Comparison of ENCODE assay signal across 8 cellular contexts in the genomic region with DNA sequence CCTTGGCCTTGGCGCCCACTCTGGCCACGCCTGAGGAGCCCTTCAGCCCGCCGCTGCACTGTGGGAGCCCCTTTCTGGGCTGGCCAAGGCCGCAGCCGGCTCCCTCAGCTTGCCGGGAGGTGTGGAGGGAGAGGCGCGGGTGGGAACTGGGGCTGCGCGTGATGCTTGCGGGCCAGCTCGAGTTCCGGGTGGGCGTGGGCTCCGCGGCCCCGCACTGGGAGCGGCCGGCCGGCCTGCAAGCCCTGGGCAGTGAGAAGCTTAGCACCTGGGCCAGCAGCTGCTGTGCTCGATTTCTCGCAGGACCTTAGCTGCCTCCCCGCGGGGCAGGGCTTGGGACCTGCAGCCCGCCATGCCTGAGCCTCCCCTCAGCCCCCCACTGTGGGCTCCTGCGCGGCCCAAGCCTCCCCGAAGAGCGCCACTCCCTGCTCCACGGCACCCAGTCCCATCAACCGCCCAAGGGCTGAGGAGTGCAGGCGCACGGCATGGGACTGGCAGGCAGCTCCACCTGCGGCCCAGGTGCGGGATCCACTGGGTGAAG. TPM values are rescaled to one million over a fixed set of nuclear protein-coding genes. Genes with fewer than 3 reads are reported as not detected.
A peak's percentile ranks its signal among the peaks of the same experiment; 100 is the strongest.
DNase-seq lines count a peak whose midpoint lies in the region; ATAC-seq, FAIRE-seq and TF ChIP-seq lines count a peak whose summit lies in the region.
"Not testable (repeated sequence)": the region's sequence is repeated elsewhere in the genome, so short reads cannot be mapped to it uniquely, and the experiment has no call there.

No MANE protein-coding gene starts in this region.

- not testable (repeated sequence) for H2BK12ac ChIP-seq in trophoblast cell (ENCODE audit: low read length)

- peak overlapping the region; percentile 57 for H3K4ac ChIP-seq in trophoblast cell (ENCODE audit: low read depth, low read length)

- H2AK5ac ChIP-seq in trophoblast cell (ENCODE audit: low read length) = not testable (repeated sequence)

- not testable (repeated sequence) for TF ChIP-seq RAD21 in GM12878 (IDR thresholded peaks at IDR 0.05; ENCODE audit: insufficient read depth, low read depth, low read length); HepG2 (CRISPR knock-in tag; IDR thresholded peaks at IDR 0.05)

- RAD21 ChIA-PET in GM12878 (lab: Charles Lee; ENCODE audit: unreplicated experiment) = interaction anchor here (0.7 to 1.4 kb wide), 2 partner anchors 14 to 18 kb away, joined by 3 read pairs; no protein-coding TSS in a partner anchor

- H4K20me1 ChIP-seq in DND-41 (ENCODE audit: insufficient read depth, low read length) = peaks cover 15% of the 10 kb centered on the region; the same call in 1 of the 2 replicates
- peaks cover 52% of the 10 kb centered on the region for H4K20me1 ChIP-seq in Loucy (ENCODE audit: insufficient read depth, low read length, poor library complexity, severe bottlenecking)
- H4K20me1 ChIP-seq in GM12878 (ENCODE audit: control insufficient read depth, insufficient read depth); HepG2 (ENCODE audit: insufficient read depth, low read length): not testable (repeated sequence)

- not testable (repeated sequence) for H2BK5ac ChIP-seq in trophoblast cell (ENCODE audit: low read depth, low read length, poor library complexity)

- ATAC-seq in DND-41 (ENCODE audit: insufficient read depth, low read depth) (0 out of 3 replicates have a peak, but pooled peaks have one; percentile 4), HepG2 (peak; percentile 38; the same call in 2 of the 3 replicates)
- ATAC-seq in activated CD8-positive, alpha-beta T cell treated with anti-CD3 and anti-CD28 coated beads, Interleukin-2, amount 10 ng/mL, durations not matched to agents 7 days and 5 days = peak; percentile 11
- not testable (repeated sequence) for ATAC-seq in GM12878; effector memory CD8-positive, alpha-beta T cell (replicated peaks)

- not testable (repeated sequence) for BruUV-seq in GM12878 (replicated peaks; lab: Mats Ljungman, UMichigan); HepG2 (replicated peaks; lab: Mats Ljungman, UMichigan)

- FAIRE-seq in GM12878 (lab: Jason Lieb, UNC); HepG2 (lab: Jason Lieb, UNC): not testable (repeated sequence)

- TF ChIP-seq POLR2A in GM12878 (IDR thresholded peaks at IDR 0.05; ENCODE audit: low read depth, low read length); HepG2 (IDR thresholded peaks at IDR 0.05; ENCODE audit: insufficient read depth in 1 of 2, low read depth in 2 of 2, low read length in 2 of 2): not testable (repeated sequence)

- H3K27me3 Mint-ChIP-seq in activated CD8-positive, alpha-beta T cell treated with anti-CD3 and anti-CD28 coated beads, Interleukin-2, amount 10 ng/mL, durations not matched to agents 7 days and 5 days (ENCODE audit: low read depth); effector memory CD8-positive, alpha-beta T cell; stimulated activated naive CD8-positive, alpha-beta T cell treated with anti-CD3 and anti-CD28 coated beads, Interleukin-15, Interleukin-2, amounts not matched to agents 100 ng/mL and 50 ng/mL, for 24 hours: not testable (repeated sequence)

- H3K14ac ChIP-seq in trophoblast cell (ENCODE audit: low read length) = not testable (repeated sequence)

- 98% methylated on average over 32 of the region's 36 CpGs for WGBS in GM12878 (ENCODE audit: insufficient coverage, insufficient replicate concordance, low lambda C conversion rate, missing lambda C conversion rate)
- 93% methylated on average over 15 of the region's 36 CpGs for WGBS in HepG2 (ENCODE audit: low lambda C conversion rate)
- no CpG with 5 or more reads among the region's 36 CpGs for WGBS in trophoblast cell (ENCODE audit: extremely low coverage, insufficient coverage, insufficient read length)

- H3K4me3 ChIP-seq in DND-41 (ENCODE audit: low read depth in 1 of 2, low read length in 2 of 2) (peak overlapping the region in 1 of 2 experiments; percentile 48; a peak in 2 of 4 replicates), Loucy (ENCODE audit: low read length, poor library complexity, severe bottlenecking) (peak overlapping the region; percentile 84)
- not testable (repeated sequence) for H3K4me3 ChIP-seq in GM12878; HepG2 (replicated peaks in 1 of 3; ENCODE audit: insufficient read depth in 1 of 3, low read depth in 2 of 3, low read length in 3 of 3); trophoblast cell (ENCODE audit: low read depth, low read length)

- H3K79me2 ChIP-seq in DND-41 (ENCODE audit: insufficient read depth, low read length) (peaks cover 97% of the 10 kb centered on the region), Loucy (ENCODE audit: insufficient read depth, low read length) (peaks cover 90% of the 10 kb centered on the region), GM12878 (ENCODE audit: control insufficient read depth, insufficient read depth, low read length) (peaks cover 86% of the 10 kb centered on the region), HepG2 (ENCODE audit: insufficient read depth, low read length) (peaks cover 88% of the 10 kb centered on the region)
- H3K79me2 ChIP-seq in trophoblast cell (ENCODE audit: control insufficient read depth, insufficient read depth, low read length, poor library complexity) = not testable (repeated sequence)

- not testable (repeated sequence) for H3K27me3 ChIP-seq in DND-41 (ENCODE audit: insufficient read depth, low read length, poor library complexity); Loucy (ENCODE audit: insufficient read depth, low read length, poor library complexity, severe bottlenecking); GM12878 (replicated peaks in 1 of 2; ENCODE audit: control insufficient read depth in 2 of 2, insufficient read depth in 2 of 2, low read length in 1 of 2); HepG2 (ENCODE audit: control insufficient read depth in 1 of 2, insufficient read depth in 2 of 2, low read length in 2 of 2); trophoblast cell (ENCODE audit: insufficient read depth, low read length)

- DNase-seq in DND-41; activated CD8-positive, alpha-beta T cell treated with anti-CD3 and anti-CD28 coated beads, Interleukin-2, amount 10 ng/mL, durations not matched to agents 7 days and 5 days; GM12878 (ENCODE audit: low read depth, low spot score); effector memory CD8-positive, alpha-beta T cell; HepG2 (ENCODE audit: low spot score); trophoblast cell: not testable (repeated sequence)

- H3K36me3 Mint-ChIP-seq in activated CD8-positive, alpha-beta T cell treated with anti-CD3 and anti-CD28 coated beads, Interleukin-2, amount 10 ng/mL, durations not matched to agents 7 days and 5 days (ENCODE audit: low read depth) = peaks cover 68% of the 10 kb centered on the region
- H3K36me3 Mint-ChIP-seq in effector memory CD8-positive, alpha-beta T cell (ENCODE audit: insufficient read depth) = not testable (repeated sequence)
- H3K36me3 Mint-ChIP-seq in stimulated activated naive CD8-positive, alpha-beta T cell treated with anti-CD3 and anti-CD28 coated beads, Interleukin-15, Interleukin-2, amounts not matched to agents 100 ng/mL and 50 ng/mL, for 24 hours (ENCODE audit: low read depth) = peaks cover 64% of the 10 kb centered on the region

- H3K9me2 ChIP-seq in Loucy (replicated peaks; ENCODE audit: low read depth, low read length) = not testable (repeated sequence)

- POLR2A ChIA-PET in activated CD8-positive, alpha-beta T cell treated with anti-CD3 and anti-CD28 coated beads, Interleukin-2, amount 10 ng/mL, durations not matched to agents 7 days and 5 days (lab: Charles Lee) = interaction anchor here (0.6 to 1.2 kb wide), 3 partner anchors 176 to 854 kb away, joined by 3 read pairs; partner anchors contain the start of gene DR1
- POLR2A ChIA-PET in GM12878 (lab: Charles Lee) = interaction anchor here (1.1 kb wide), 1 partner anchor 92 kb away, joined by 3 read pairs; the partner anchor contains the start of gene MTF2
- POLR2A ChIA-PET in HepG2 (lab: Yijun Ruan, JAX) = interaction anchor here (1.5 kb wide), 1 partner anchor 91 kb away, joined by 4 read pairs; the partner anchor contains the start of gene MTF2

- H3K9ac ChIP-seq in DND-41 (ENCODE audit: low read depth, low read length) = peak overlapping the region; percentile 39
- H3K9ac ChIP-seq in Loucy (ENCODE audit: low read depth, low read length, poor library complexity, severe bottlenecking); GM12878 (ENCODE audit: control insufficient read depth, insufficient read depth, low read length); HepG2 (ENCODE audit: insufficient read depth, low read depth, low read length); trophoblast cell (ENCODE audit: low read length): not testable (repeated sequence)

- SMC1A ChIA-PET in GM12878 (lab: Charles Lee; ENCODE audit: uncharacterized antibody, unreplicated experiment) = not testable (repeated sequence)

- not testable (repeated sequence) for H3K4me3 Mint-ChIP-seq in activated CD8-positive, alpha-beta T cell treated with anti-CD3 and anti-CD28 coated beads, Interleukin-2, amount 10 ng/mL, durations not matched to agents 7 days and 5 days
- H3K4me3 Mint-ChIP-seq in effector memory CD8-positive, alpha-beta T cell = peak overlapping the region; percentile 79 to 84
- peak overlapping the region; percentile 82 for H3K4me3 Mint-ChIP-seq in stimulated activated naive CD8-positive, alpha-beta T cell treated with anti-CD3 and anti-CD28 coated beads, Interleukin-15, Interleukin-2, amounts not matched to agents 100 ng/mL and 50 ng/mL, for 24 hours

- TF ChIP-seq EP300 in GM12878 (IDR thresholded peaks at IDR 0.05; ENCODE audit: borderline replicate concordance in 1 of 2, control insufficient read depth in 1 of 2, low read depth in 2 of 2, low read length in 2 of 2); HepG2 (IDR thresholded peaks at IDR 0.05; ENCODE audit: low read depth in 2 of 2, low read length in 2 of 2); HepG2 (CRISPR knock-in tag; IDR thresholded peaks at IDR 0.05; ENCODE audit: borderline replicate concordance): not testable (repeated sequence)

- H3K4me2 ChIP-seq in DND-41 (ENCODE audit: insufficient read depth, low read length) (peak overlapping the region; percentile 75), Loucy (ENCODE audit: low read depth, low read length, poor library complexity, severe bottlenecking) (peak overlapping the region; percentile 93), GM12878 (ENCODE audit: control insufficient read depth, insufficient read depth) (0 out of 2 replicates have a peak overlapping the region, but pooled peaks have one; percentile 17)
- not testable (repeated sequence) for H3K4me2 ChIP-seq in HepG2 (ENCODE audit: low read depth, low read length); trophoblast cell (ENCODE audit: low read length)

- H3K27ac ChIP-seq in DND-41 (ENCODE audit: low read length) = peak overlapping the region; percentile 65
- not testable (repeated sequence) for H3K27ac ChIP-seq in GM12878 (ENCODE audit: control insufficient read depth, insufficient read depth); HepG2 (ENCODE audit: extremely low read length, insufficient read depth, low read length); trophoblast cell (ENCODE audit: low read depth, low read length)

- not testable (repeated sequence) for H3K18ac ChIP-seq in trophoblast cell (ENCODE audit: low read length)

- peaks cover 49% of the 10 kb centered on the region for H3K4me1 ChIP-seq in DND-41 (ENCODE audit: insufficient read depth, low read length)
- peaks cover 29% of the 10 kb centered on the region for H3K4me1 ChIP-seq in Loucy (ENCODE audit: insufficient read depth, low read length, poor library complexity, severe bottlenecking)
- not testable (repeated sequence) for H3K4me1 ChIP-seq in GM12878 (ENCODE audit: control insufficient read depth, insufficient read depth, low read length); trophoblast cell (ENCODE audit: control insufficient read depth in 1 of 2, insufficient read depth in 2 of 2, low read length in 2 of 2)
- peaks cover 37% of the 10 kb centered on the region for H3K4me1 ChIP-seq in HepG2 (ENCODE audit: insufficient read depth, low read length)

- CTCF ChIA-PET in activated CD8-positive, alpha-beta T cell treated with anti-CD3 and anti-CD28 coated beads, Interleukin-2, amount 10 ng/mL, durations not matched to agents 7 days and 5 days (lab: Charles Lee) = interaction anchor here (0.8 to 2.0 kb wide), 4 partner anchors 11 to 90 kb away, joined by 3 to 7 read pairs (median 6); no protein-coding TSS in a partner anchor
- CTCF ChIA-PET in GM12878 (lab: Yijun Ruan, JAX) = interaction anchor here (1.2 kb wide), 1 partner anchor 53 kb away, joined by 3 read pairs; no protein-coding TSS in a partner anchor
- CTCF ChIA-PET in HepG2 (lab: Yijun Ruan, JAX; ENCODE audit: low intra/inter-chr PET ratio, low total read pairs) = not testable (repeated sequence)

- H4K91ac ChIP-seq in trophoblast cell (ENCODE audit: low read depth, low read length) = not testable (repeated sequence)

- not testable (repeated sequence) for H4K8ac ChIP-seq in trophoblast cell (ENCODE audit: low read depth, low read length)

- H3F3A ChIP-seq in Loucy (ENCODE audit: low read depth) = peaks cover 17% of the 10 kb centered on the region

- not testable (repeated sequence) for H4K12ac ChIP-seq in trophoblast cell (ENCODE audit: low read depth, low read length)

- not testable (repeated sequence) for H3K9me3 ChIP-seq in DND-41 (ENCODE audit: insufficient read depth, low read length, severe bottlenecking); Loucy (ENCODE audit: insufficient read depth, low read depth, low read length); HepG2 (ENCODE audit: low read length); trophoblast cell (ENCODE audit: insufficient read depth, low read depth, low read length)
- H3K9me3 ChIP-seq in GM12878 (replicated peaks; ENCODE audit: control insufficient read depth, insufficient read depth, low read length) = peaks cover 18% of the 10 kb centered on the region

- H3K36me3 ChIP-seq in DND-41 (ENCODE audit: insufficient read depth, low read length) (peaks cover 12% of the 10 kb centered on the region), Loucy (ENCODE audit: insufficient read depth, low read length) (peaks cover 14% of the 10 kb centered on the region; the same call in 1 of the 2 replicates), HepG2 (replicated peaks in 1 of 2; ENCODE audit: control insufficient read depth in 1 of 2, insufficient read depth in 2 of 2, low read length in 2 of 2) (peaks cover 2 to 12% of the 10 kb centered on the region in 2 experiments; a peak in 2 of 5 replicates)
- not testable (repeated sequence) for H3K36me3 ChIP-seq in GM12878 (ENCODE audit: control insufficient read depth in 2 of 2, insufficient read depth in 2 of 2, low read length in 1 of 2); trophoblast cell (ENCODE audit: control insufficient read depth in 1 of 2, insufficient read depth in 2 of 2, low read length in 2 of 2)

- intact Hi-C loops in GM12878 (cut with micrococcal nuclease; ENCODE audit: unreplicated experiment) = loop anchor here (10.0 kb wide), 1 partner anchor 335 kb away; the partner anchor contains the start of gene RPL5
- intact Hi-C loops in HepG2 (cut with micrococcal nuclease; ENCODE audit: unreplicated experiment) = not testable (repeated sequence)

- H3K4me1 Mint-ChIP-seq in activated CD8-positive, alpha-beta T cell treated with anti-CD3 and anti-CD28 coated beads, Interleukin-2, amount 10 ng/mL, durations not matched to agents 7 days and 5 days (ENCODE audit: low read depth) = peaks cover 47% of the 10 kb centered on the region
- H3K4me1 Mint-ChIP-seq in effector memory CD8-positive, alpha-beta T cell (ENCODE audit: low read depth in 2 of 2) = peaks cover 56 to 81% of the 10 kb centered on the region in 2 donors
- peaks cover 63% of the 10 kb centered on the region for H3K4me1 Mint-ChIP-seq in stimulated activated naive CD8-positive, alpha-beta T cell treated with anti-CD3 and anti-CD28 coated beads, Interleukin-15, Interleukin-2, amounts not matched to agents 100 ng/mL and 50 ng/mL, for 24 hours (ENCODE audit: low read depth)

- H3K9me3 Mint-ChIP-seq in activated CD8-positive, alpha-beta T cell treated with anti-CD3 and anti-CD28 coated beads, Interleukin-2, amount 10 ng/mL, durations not matched to agents 7 days and 5 days (ENCODE audit: insufficient read depth); effector memory CD8-positive, alpha-beta T cell: not testable (repeated sequence)
- peaks cover 15% of the 10 kb centered on the region for H3K9me3 Mint-ChIP-seq in stimulated activated naive CD8-positive, alpha-beta T cell treated with anti-CD3 and anti-CD28 coated beads, Interleukin-15, Interleukin-2, amounts not matched to agents 100 ng/mL and 50 ng/mL, for 24 hours

- not testable (repeated sequence) for H3K27ac Mint-ChIP-seq in activated CD8-positive, alpha-beta T cell treated with anti-CD3 and anti-CD28 coated beads, Interleukin-2, amount 10 ng/mL, durations not matched to agents 7 days and 5 days; effector memory CD8-positive, alpha-beta T cell; stimulated activated naive CD8-positive, alpha-beta T cell treated with anti-CD3 and anti-CD28 coated beads, Interleukin-15, Interleukin-2, amounts not matched to agents 100 ng/mL and 50 ng/mL, for 24 hours

- not testable (repeated sequence) for H2AFZ ChIP-seq in DND-41 (ENCODE audit: low read depth, low read length); Loucy (ENCODE audit: low read length); GM12878 (ENCODE audit: control insufficient read depth, low read depth, low read length); HepG2 (ENCODE audit: low read length); trophoblast cell (ENCODE audit: insufficient read depth, low read length, poor library complexity)

- in situ Hi-C loops in GM12878 (cut with MboI); HepG2 (cut with HindIII; ENCODE audit: extremely low pct_ligation_motif_present, low pct_unique_long_range_greater_than_20kb): not testable (repeated sequence)

- H2BK120ac ChIP-seq in trophoblast cell (ENCODE audit: insufficient read depth, low read length, poor library complexity) = not testable (repeated sequence)

- H3K23ac ChIP-seq in trophoblast cell (ENCODE audit: low read length) = not testable (repeated sequence)

- not testable (repeated sequence) for TF ChIP-seq CTCF in DND-41 (IDR thresholded peaks at IDR 0.05; ENCODE audit: borderline replicate concordance, extremely low read depth, low read length, poor library complexity, severe bottlenecking); Loucy (conservative IDR thresholded peaks at IDR 0.05; ENCODE audit: low read length); GM12878 (IDR thresholded peaks at IDR 0.05 in 2 of 3, conservative IDR thresholded peaks at IDR 0.05 in 1 of 3; ENCODE audit: control insufficient read depth in 2 of 3, extremely low read depth in 1 of 3, insufficient read depth in 1 of 3, low read depth in 3 of 3, low read length in 3 of 3); HepG2 (CRISPR knock-in tag; IDR thresholded peaks at IDR 0.05)

- H3K79me1 ChIP-seq in trophoblast cell (ENCODE audit: low read length) = not testable (repeated sequence)

RNA-seq across cellular contexts. Expression of gene TMED5, which starts 10.0 kb away (rescaled TPM):
- 10 to 100 TPM; 46.6 to 49.4 TPM for total RNA-seq in activated CD8-positive, alpha-beta T cell treated with anti-CD3 and anti-CD28 coated beads, Interleukin-2, amount 10 ng/mL, durations not matched to agents 7 days and 5 days
- total RNA-seq in GM12878 (2013; cell fraction: nucleolus; rRNA removed) = 83.5 and 94.5 TPM in 2 replicates
- total RNA-seq in GM12878 (2014; rRNA removed) (66.8 and 74.4 TPM in 2 replicates), GM12878 (2014; rRNA removed; fragmentation: Illumina TruSeq; extraction: Trizol) (53.0 and 53.6 TPM in 2 replicates), GM12878 (2021) (49.8 and 50.6 TPM in 2 replicates), HepG2 (2016; rRNA removed; fragmentation: Illumina TruSeq; extraction: Trizol) (69.5 and 99.0 TPM in 2 replicates)
- polyA plus RNA-seq in GM12878 (2011; ENCODE audit: low read depth) = 13.9 TPM
- polyA plus RNA-seq in GM12878 (2011; rRNA removed) (67.3 and 113 TPM in 2 replicates), GM12878 (2014; fragmentation: Illumina TruSeq; extraction: Trizol) (47.4 and 63.5 TPM in 2 replicates), GM12878 (2014; fragmentation: Nextera tagmentation; extraction: Ambion mirVana) (10 to 100 TPM; 18.5 to 19.9 TPM), GM12878 (2014; rRNA removed) (49.2 and 55.0 TPM in 2 replicates), GM12878 (2016; fragmentation: Nextera tagmentation; extraction: Ambion mirVana) (10 to 100 TPM; 76.9 to 80.6 TPM), HepG2 (2011; rRNA removed) (53.5 and 58.1 TPM in 2 replicates)
- polyA plus RNA-seq in GM12878 (2011; cell fraction: cytosol; rRNA removed) = 37.2 and 38.5 TPM in 2 replicates
- polyA plus RNA-seq in GM12878 (2011; cell fraction: nucleus; rRNA removed) = 28.6 and 33.2 TPM in 2 replicates
- polyA plus RNA-seq in GM12878 (2012) = 42.6 and 44.0 TPM in 2 replicates
- 39.9 and 55.5 TPM in 2 replicates for polyA minus RNA-seq in GM12878 (2011; rRNA and poly(A)+ RNA removed)
- polyA minus RNA-seq in GM12878 (2011; cell fraction: cytosol; rRNA and poly(A)+ RNA removed) = 45.6 and 55.3 TPM in 2 replicates
- 23.9 and 42.3 TPM in 2 replicates for polyA minus RNA-seq in GM12878 (2011; cell fraction: nucleus; rRNA and poly(A)+ RNA removed)
- 5.6 and 6.1 TPM in 2 replicates for total RNA-seq in HepG2 (2016; cell fraction: cytosol; rRNA removed; fragmentation: Illumina TruSeq; extraction: Trizol; ENCODE audit: low read depth)
- total RNA-seq in HepG2 (2016; cell fraction: insoluble cytoplasmic fraction; rRNA removed; fragmentation: Illumina TruSeq; extraction: Trizol) = 72.8 and 96.2 TPM in 2 replicates
- 22.7 and 24.4 TPM in 2 replicates for total RNA-seq in HepG2 (2016; cell fraction: membrane; rRNA removed; fragmentation: Illumina TruSeq; extraction: Trizol)
- total RNA-seq in HepG2 (2016; cell fraction: nucleus; rRNA removed; fragmentation: Illumina TruSeq; extraction: Trizol) = 94.1 and 117 TPM in 2 replicates
- polyA plus RNA-seq in HepG2 (2011; cell fraction: cytosol; rRNA removed) = 37.5 and 40.2 TPM in 2 replicates
- polyA plus RNA-seq in HepG2 (2011; cell fraction: nucleus; rRNA removed) = 19.9 and 28.3 TPM in 2 replicates
- polyA plus RNA-seq in HepG2 (2012) = 72.6 and 86.3 TPM in 2 replicates
- polyA plus RNA-seq in HepG2 (2016; cell fraction: cytosol; fragmentation: Illumina TruSeq; extraction: Trizol; ENCODE audit: low read depth) = 5.7 and 6.0 TPM in 2 replicates
- 72.8 and 74.1 TPM in 2 replicates for polyA plus RNA-seq in HepG2 (2016; cell fraction: insoluble cytoplasmic fraction; fragmentation: Illumina TruSeq; extraction: Trizol; ENCODE audit: low read depth)
- polyA plus RNA-seq in HepG2 (2016; cell fraction: membrane; fragmentation: Illumina TruSeq; extraction: Trizol; ENCODE audit: low read depth) = 15.5 and 17.7 TPM in 2 replicates
- polyA plus RNA-seq in HepG2 (2016; cell fraction: nucleus; fragmentation: Illumina TruSeq; extraction: Trizol; ENCODE audit: insufficient read depth, low read depth) = 124 and 128 TPM in 2 replicates
- polyA minus RNA-seq in HepG2 (2011; rRNA and poly(A)+ RNA removed; ENCODE audit: low replicate concordance) = 28.2 and 108 TPM in 2 replicates
- polyA minus RNA-seq in HepG2 (2011; cell fraction: cytosol; rRNA and poly(A)+ RNA removed) = 106 and 113 TPM in 2 replicates
- 54.2 and 66.6 TPM in 2 replicates for polyA minus RNA-seq in HepG2 (2011; cell fraction: nucleus; rRNA and poly(A)+ RNA removed)
- 107 and 109 TPM in 2 replicates for polyA plus RNA-seq in trophoblast cell (2013)

RNA-seq across cellular contexts. Expression of gene CCDC18, which starts 10.3 kb away (rescaled TPM):
- total RNA-seq in activated CD8-positive, alpha-beta T cell treated with anti-CD3 and anti-CD28 coated beads, Interleukin-2, amount 10 ng/mL, durations not matched to agents 7 days and 5 days = 10 to 100 TPM; 33.1 to 36.3 TPM
- total RNA-seq in GM12878 (2013; cell fraction: nucleolus; rRNA removed) = 39.9 and 48.2 TPM in 2 replicates
- total RNA-seq in GM12878 (2014; rRNA removed) = 15.6 and 17.0 TPM in 2 replicates
- 31.9 and 32.9 TPM in 2 replicates for total RNA-seq in GM12878 (2014; rRNA removed; fragmentation: Illumina TruSeq; extraction: Trizol)
- 19.3 and 19.5 TPM in 2 replicates for total RNA-seq in GM12878 (2021)
- 14.4 TPM for polyA plus RNA-seq in GM12878 (2011; ENCODE audit: low read depth)
- 16.6 and 32.7 TPM in 2 replicates for polyA plus RNA-seq in GM12878 (2011; rRNA removed)
- 4.3 and 4.8 TPM in 2 replicates for polyA plus RNA-seq in GM12878 (2011; cell fraction: cytosol; rRNA removed)
- 20.5 and 24.2 TPM in 2 replicates for polyA plus RNA-seq in GM12878 (2011; cell fraction: nucleus; rRNA removed)
- 13.3 and 13.4 TPM in 2 replicates for polyA plus RNA-seq in GM12878 (2012)
- polyA plus RNA-seq in GM12878 (2014; fragmentation: Illumina TruSeq; extraction: Trizol) = 21.3 and 29.1 TPM in 2 replicates
- 10 to 100 TPM; 17.5 to 19.7 TPM for polyA plus RNA-seq in GM12878 (2014; fragmentation: Nextera tagmentation; extraction: Ambion mirVana)
- polyA plus RNA-seq in GM12878 (2014; rRNA removed) = 15.2 and 16.2 TPM in 2 replicates
- 10 to 100 TPM; 31.6 to 34.9 TPM for polyA plus RNA-seq in GM12878 (2016; fragmentation: Nextera tagmentation; extraction: Ambion mirVana)
- polyA minus RNA-seq in GM12878 (2011; rRNA and poly(A)+ RNA removed) = 9.0 and 10.2 TPM in 2 replicates
- 5.6 and 6.1 TPM in 2 replicates for polyA minus RNA-seq in GM12878 (2011; cell fraction: cytosol; rRNA and poly(A)+ RNA removed)
- 5.9 and 15.2 TPM in 2 replicates for polyA minus RNA-seq in GM12878 (2011; cell fraction: nucleus; rRNA and poly(A)+ RNA removed)
- 16.3 and 18.4 TPM in 2 replicates for total RNA-seq in HepG2 (2016; rRNA removed; fragmentation: Illumina TruSeq; extraction: Trizol)
- total RNA-seq in HepG2 (2016; cell fraction: cytosol; rRNA removed; fragmentation: Illumina TruSeq; extraction: Trizol; ENCODE audit: low read depth) = 17.3 and 18.2 TPM in 2 replicates
- total RNA-seq in HepG2 (2016; cell fraction: insoluble cytoplasmic fraction; rRNA removed; fragmentation: Illumina TruSeq; extraction: Trizol) = 17.8 and 21.9 TPM in 2 replicates
- 11.6 and 12.8 TPM in 2 replicates for total RNA-seq in HepG2 (2016; cell fraction: membrane; rRNA removed; fragmentation: Illumina TruSeq; extraction: Trizol)
- 29.6 and 32.6 TPM in 2 replicates for total RNA-seq in HepG2 (2016; cell fraction: nucleus; rRNA removed; fragmentation: Illumina TruSeq; extraction: Trizol)
- polyA plus RNA-seq in HepG2 (2011; rRNA removed) = 1.4 and 1.9 TPM in 2 replicates
- 0.35 and 1.1 TPM in 2 replicates for polyA plus RNA-seq in HepG2 (2011; cell fraction: cytosol; rRNA removed)
- 3.0 and 3.7 TPM in 2 replicates for polyA plus RNA-seq in HepG2 (2011; cell fraction: nucleus; rRNA removed)
- 3.6 and 4.3 TPM in 2 replicates for polyA plus RNA-seq in HepG2 (2012)
- 0.44 and 1.0 TPM in 2 replicates for polyA plus RNA-seq in HepG2 (2016; cell fraction: cytosol; fragmentation: Illumina TruSeq; extraction: Trizol; ENCODE audit: low read depth)
- 13.0 and 14.4 TPM in 2 replicates for polyA plus RNA-seq in HepG2 (2016; cell fraction: insoluble cytoplasmic fraction; fragmentation: Illumina TruSeq; extraction: Trizol; ENCODE audit: low read depth)
- 1.4 and 1.9 TPM in 2 replicates for polyA plus RNA-seq in HepG2 (2016; cell fraction: membrane; fragmentation: Illumina TruSeq; extraction: Trizol; ENCODE audit: low read depth)
- polyA plus RNA-seq in HepG2 (2016; cell fraction: nucleus; fragmentation: Illumina TruSeq; extraction: Trizol; ENCODE audit: insufficient read depth, low read depth) = 19.8 and 21.6 TPM in 2 replicates
- polyA minus RNA-seq in HepG2 (2011; rRNA and poly(A)+ RNA removed; ENCODE audit: low replicate concordance) = 2.7 and 3.0 TPM in 2 replicates
- polyA minus RNA-seq in HepG2 (2011; cell fraction: cytosol; rRNA and poly(A)+ RNA removed) = 1.8 and 2.7 TPM in 2 replicates
- 15.3 and 18.8 TPM in 2 replicates for polyA minus RNA-seq in HepG2 (2011; cell fraction: nucleus; rRNA and poly(A)+ RNA removed)
- polyA plus RNA-seq in trophoblast cell (2013) = 9.9 and 10.8 TPM in 2 replicates
